ENCODE assay signal across 2 cellular contexts in genomic region chr9:129093602-129094386, GRCh38.
TF ChIP-seq lines count a peak whose summit lies in the region.

No MANE protein-coding gene starts in this region.

TF ChIP-seq in A549, 52 proteins besides CTCF, POLR2A, EP300 and RAD21:
- TF ChIP-seq JUNB (IDR thresholded peaks at IDR 0.05): no peak
- TF ChIP-seq ZFP36 (IDR thresholded peaks at IDR 0.05; ENCODE audit: borderline replicate concordance, partially characterized antibody): no peak
- TF ChIP-seq HDAC2 (IDR thresholded peaks at IDR 0.05): no peak
- TF ChIP-seq E2F6 (IDR thresholded peaks at IDR 0.05; ENCODE audit: borderline replicate concordance, low read depth): no peak
- no peak for TF ChIP-seq HEYL (CRISPR knock-in tag; IDR thresholded peaks at IDR 0.05)
- TF ChIP-seq FOSL2 (IDR thresholded peaks at IDR 0.05): no peak
- no peak for TF ChIP-seq FOSL2 (CRISPR knock-in tag; IDR thresholded peaks at IDR 0.05)
- no peak for TF ChIP-seq EHF (CRISPR knock-in tag; IDR thresholded peaks at IDR 0.05)
- no peak for TF ChIP-seq USF2 (IDR thresholded peaks at IDR 0.05)
- no peak for TF ChIP-seq PBX3 (IDR thresholded peaks at IDR 0.05)
- no peak for TF ChIP-seq CBX8 (IDR thresholded peaks at IDR 0.05)
- no peak for TF ChIP-seq ELK1 (IDR thresholded peaks at IDR 0.05; ENCODE audit: low read depth, low read length)
- no peak for TF ChIP-seq RARB (CRISPR knock-in tag; IDR thresholded peaks at IDR 0.05)
- no peak for TF ChIP-seq HOXB5 (CRISPR knock-in tag; IDR thresholded peaks at IDR 0.05)
- no peak for TF ChIP-seq POLR2AphosphoS2 (conservative IDR thresholded peaks at IDR 0.05; ENCODE audit: low read length)
- TF ChIP-seq MAZ (IDR thresholded peaks at IDR 0.05; ENCODE audit: borderline replicate concordance, low read depth, low read length): no peak
- no peak for TF ChIP-seq NPAS2 (CRISPR knock-in tag; IDR thresholded peaks at IDR 0.05; ENCODE audit: borderline replicate concordance)
- no peak for TF ChIP-seq KDM1A (IDR thresholded peaks at IDR 0.05; ENCODE audit: low read depth)
TF ChIP-seq in A549: peak in this region for 0.

TF ChIP-seq in GM23338, 12 proteins besides CTCF, POLR2A, EP300 and RAD21:
- no peak for TF ChIP-seq STAT1 (IDR thresholded peaks at IDR 0.05; ENCODE audit: unreplicated experiment)
- no peak for TF ChIP-seq ETS1 (IDR thresholded peaks at IDR 0.05)
- no peak for TF ChIP-seq NANOG (IDR thresholded peaks at IDR 0.05; ENCODE audit: borderline replicate concordance)
- no peak for TF ChIP-seq CREB1 (CRISPR knock-in tag; IDR thresholded peaks at IDR 0.05; ENCODE audit: low read depth)
- TF ChIP-seq REST (IDR thresholded peaks at IDR 0.05; ENCODE audit: unreplicated experiment): no peak
- TF ChIP-seq ZNF331 (CRISPR knock-in tag; IDR thresholded peaks at IDR 0.05; ENCODE audit: low read depth): no peak
- no peak for TF ChIP-seq EZH2phosphoT487 (IDR thresholded peaks at IDR 0.05; ENCODE audit: unreplicated experiment)
- TF ChIP-seq EZH2 (IDR thresholded peaks at IDR 0.05; ENCODE audit: low read depth, unreplicated experiment): no peak
- no peak for TF ChIP-seq ZNF462 (CRISPR knock-in tag; IDR thresholded peaks at IDR 0.05)
TF ChIP-seq in GM23338: peak in this region for 0.
